Comparison of ENCODE assay signal across 16 cellular contexts in the genomic region with DNA sequence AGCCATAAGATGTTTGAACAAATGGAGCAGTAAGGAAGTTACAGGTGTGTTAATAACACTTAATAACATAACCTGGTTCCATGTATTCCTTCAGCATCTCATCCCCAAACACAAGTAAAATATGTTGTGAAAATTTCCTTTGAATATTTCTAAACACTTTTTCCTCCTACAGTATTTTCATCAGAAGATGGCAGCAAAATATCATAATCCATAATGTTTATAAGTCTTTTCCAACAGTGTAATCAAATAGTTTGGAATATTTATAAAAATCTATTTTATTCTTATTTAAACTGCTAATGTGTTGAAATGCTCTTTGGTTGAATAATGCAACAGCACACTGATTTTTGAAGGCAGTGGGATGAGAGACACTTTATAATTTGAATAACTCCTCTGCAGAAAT.
"Had no signal": no experiment of that assay in that cellular context is flagged by ENCODE, and none has a peak within 500 bp of the region (broad histone marks: within the 10 kb centered on the region; RNA-seq: fewer than 3 reads in every experiment).

No MANE protein-coding gene starts in this region.

- FAIRE-seq: islet of Langerhans, TTC549 had no signal

- DNase-seq: activated CD4-positive, alpha-beta T cell treated with anti-CD3 and anti-CD28 coated beads, Interleukin-2, amount 50 U/mL, for 1 hour; activated naive CD4-positive, alpha-beta T cell treated with anti-CD3 and anti-CD28 coated beads, Interleukin-2, amount 50 U/mL, for 16 hours; amygdala; brain microvascular endothelial cell; dermis blood vessel endothelial cell; endodermal cell; foreskin keratinocyte; mucosa of descending colon; sigmoid colon; stimulated activated CD4-positive, alpha-beta T cell treated with anti-CD3 and anti-CD28 coated beads, Interleukin-12 subunit alpha, Interleukin-12 subunit beta, amount 100 ng/mL, for 4 hours; stimulated activated naive CD4-positive, alpha-beta T cell; substantia nigra; T-helper 2 cell; transverse colon had no signal

- H3K4me3 ChIP-seq: mucosa of descending colon, sigmoid colon, transverse colon had no signal
